15 cellular contexts compared by ENCODE assay signal in the genomic region with DNA sequence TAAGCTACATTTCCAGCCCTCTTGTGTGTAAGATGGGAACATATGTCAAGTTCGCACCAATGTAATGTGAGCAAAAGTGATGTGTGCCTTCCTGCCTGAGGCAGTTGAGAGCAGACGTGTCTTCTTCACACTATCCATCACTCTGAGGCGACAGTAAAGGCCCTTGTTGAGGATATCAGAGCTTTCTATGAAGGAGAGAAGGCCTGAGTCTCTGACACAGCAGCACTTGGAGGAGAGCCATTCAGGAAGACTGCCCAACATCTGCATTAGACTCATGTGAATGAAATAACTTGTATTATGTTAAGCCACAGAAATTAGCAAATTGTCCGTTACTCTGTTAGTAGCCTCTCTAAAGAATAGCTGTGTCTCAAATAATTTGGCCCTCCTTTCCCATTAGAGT.
"Had no signal": no experiment of that assay in that cellular context is flagged by ENCODE, and none has a peak within 500 bp of the region (broad histone marks: within the 10 kb centered on the region; RNA-seq: fewer than 3 reads in every experiment).

No MANE protein-coding gene starts in this region.

- H3K27me3 ChIP-seq: body of pancreas, gastroesophageal sphincter, tibial nerve, uterus had no signal

- DNase-seq: activated CD4-positive, alpha-beta T cell treated with anti-CD3 and anti-CD28 coated beads, Interleukin-2, amount 50 U/mL, for 48 hours; activated CD4-positive, CD25-positive, alpha-beta regulatory T cell treated with anti-CD3 and anti-CD28 coated beads, Interleukin-2, amount 50 U/mL, for 72 hours; activated naive CD4-positive, alpha-beta T cell treated with Interleukin-2 at 50 U/mL for 16 hours; activated naive CD8-positive, alpha-beta T cell treated with anti-CD3 and anti-CD28 coated beads, Interleukin-2, amount 10 ng/mL, durations not matched to agents 7 days and 5 days; body of pancreas; SK-N-SH; stimulated activated CD4-positive, alpha-beta T cell treated with anti-CD3 and anti-CD28 coated beads, Interleukin-12 subunit alpha, Interleukin-12 subunit beta, amount 100 ng/mL, for 4 hours; stimulated activated CD4-positive, alpha-beta T cell treated with anti-CD3 and anti-CD28 coated beads, Interleukin-1b, Interleukin-23, amount 100 ng/mL, for 48 hours; stimulated activated naive CD4-positive, alpha-beta T cell treated with Interleukin-2 at 50 U/mL for 16 hours; T-cell; T-helper 9 cell; uterus had no signal

- H3K9me3 ChIP-seq: body of pancreas, gastroesophageal sphincter, SK-N-SH, tibial nerve, uterus had no signal

- H3K4me1 ChIP-seq: gastroesophageal sphincter, uterus had no signal

- H3K27ac ChIP-seq: body of pancreas, gastroesophageal sphincter, tibial nerve, uterus had no signal

- H3K9ac ChIP-seq: SK-N-SH had no signal

- H3K4me3 ChIP-seq: body of pancreas, gastroesophageal sphincter, tibial nerve, uterus had no signal

- FAIRE-seq: colon had no signal

- H3K4me2 ChIP-seq: SK-N-SH had no signal

- H3K36me3 ChIP-seq: gastroesophageal sphincter, tibial nerve had no signal
